ENCODE assay signal across 11 cellular contexts in the genomic region with DNA sequence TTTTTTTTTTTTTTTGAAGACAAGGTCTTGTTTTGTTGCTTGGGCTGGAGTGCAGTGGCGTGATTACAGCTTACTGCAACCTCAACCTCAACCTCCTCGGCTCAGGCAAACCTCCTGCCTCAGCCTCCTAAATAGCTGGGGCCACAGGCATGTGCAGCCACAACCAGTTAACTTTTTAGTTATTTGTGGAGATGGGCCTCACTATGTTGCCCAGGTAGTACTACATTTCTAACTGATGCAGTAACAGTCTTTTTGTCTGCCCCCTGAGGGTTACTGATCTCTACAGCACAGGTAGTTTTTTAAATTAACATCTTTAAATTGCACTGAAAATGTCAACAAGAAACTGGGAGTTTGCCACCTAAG. TPM values are rescaled to one million over a fixed set of nuclear protein-coding genes. Genes with fewer than 3 reads are reported as not detected.
DNase-seq lines count a peak whose midpoint lies in the region; ATAC-seq lines count a peak whose summit lies in the region.
"Had no signal": no experiment of that assay in that cellular context is flagged by ENCODE, and none has a peak within 500 bp of the region (broad histone marks: within the 10 kb centered on the region; RNA-seq: fewer than 3 reads in every experiment).

No MANE protein-coding gene starts in this region.

- ATAC-seq in stimulated activated naive CD8-positive, alpha-beta T cell treated with anti-CD3 and anti-CD28 coated beads, Interleukin-15, Interleukin-2, amounts not matched to agents 100 U/mL and 50 U/mL, for 24 hours, result no peak
- no peak for ATAC-seq in stimulated activated naive CD8-positive, alpha-beta T cell treated with anti-CD3 and anti-CD28 coated beads, Interleukin-15, amount 100 ng/mL, for 72 hours
- ATAC-seq in HG03135 (IDR thresholded peaks at IDR 0.05; ENCODE audit: unreplicated experiment) (no peak), HG02852 (IDR thresholded peaks at IDR 0.05; ENCODE audit: unreplicated experiment) (no peak), GM21367 (IDR thresholded peaks at IDR 0.05; ENCODE audit: unreplicated experiment) (no peak)

- H3K27ac Mint-ChIP-seq in stimulated activated naive CD8-positive, alpha-beta T cell treated with anti-CD3 and anti-CD28 coated beads, Interleukin-15, amount 100 ng/mL, for 72 hours, result no peak overlapping the region
- peak overlapping the region in 5 of 6 donors; percentile 28 to 68 (median 49) for H3K27ac Mint-ChIP-seq in immature natural killer cell

- H3K4me1 Mint-ChIP-seq in stimulated activated naive CD8-positive, alpha-beta T cell treated with anti-CD3 and anti-CD28 coated beads, Interleukin-15, amount 100 ng/mL, for 72 hours, result peaks cover 87% of the 10 kb centered on the region
- peaks cover 50 to 65% of the 10 kb centered on the region in 2 donors for H3K4me1 Mint-ChIP-seq in immature natural killer cell

- peaks cover 19 to 34% (median 22%) of the 10 kb centered on the region in 3 donors for H3K36me3 Mint-ChIP-seq in immature natural killer cell

- DNase-seq in stimulated activated naive CD8-positive, alpha-beta T cell treated with anti-CD3 and anti-CD28 coated beads, Interleukin-15, Interleukin-2, amounts not matched to agents 100 U/mL and 50 U/mL, for 24 hours, result peak; percentile 32
- no peak for DNase-seq in stimulated activated naive CD8-positive, alpha-beta T cell treated with anti-CD3 and anti-CD28 coated beads, Interleukin-15, amount 100 ng/mL, for 72 hours
- DNase-seq in SK-N-MC (ENCODE audit: low read depth, low spot score) (no peak), immature natural killer cell (no peak), NOMO-1 treated with dmso at 0.1 percent for 144 hours (lab: John Stamatoyannopoulos, UW; ENCODE audit: unreplicated experiment) (no peak)
- DNase-seq: activated CD4-positive, alpha-beta T cell treated with anti-CD3 and anti-CD28 coated beads for 4 hours; retina; stimulated activated CD4-positive, alpha-beta T cell treated with anti-CD3 and anti-CD28 coated beads, Interleukin-4, amount 100 ng/mL, for 4 hours had no signal

- H3K27me3 Mint-ChIP-seq in stimulated activated naive CD8-positive, alpha-beta T cell treated with anti-CD3 and anti-CD28 coated beads, Interleukin-15, amount 100 ng/mL, for 72 hours, result no peaks in the 10 kb centered on the region
- H3K27me3 Mint-ChIP-seq in immature natural killer cell (ENCODE audit: low read depth in 3 of 3), result peaks cover 0 to 20% (median 6%) of the 10 kb centered on the region in 3 donors

- H3K36me3 ChIP-seq in SK-N-MC (ENCODE audit: insufficient read depth, low read length), result peaks cover 59% of the 10 kb centered on the region

- H3K4me3 Mint-ChIP-seq in stimulated activated naive CD8-positive, alpha-beta T cell treated with anti-CD3 and anti-CD28 coated beads, Interleukin-15, amount 100 ng/mL, for 72 hours, result no peak overlapping the region
- no peak overlapping the region for H3K4me3 Mint-ChIP-seq in immature natural killer cell

- no peaks in the 10 kb centered on the region for H3K9me3 Mint-ChIP-seq in stimulated activated naive CD8-positive, alpha-beta T cell treated with anti-CD3 and anti-CD28 coated beads, Interleukin-15, amount 100 ng/mL, for 72 hours
- H3K9me3 Mint-ChIP-seq in immature natural killer cell, result no peaks in the 10 kb centered on the region

- peak overlapping the region; percentile 93 for H3K27ac ChIP-seq in SK-N-MC

- no peak overlapping the region for H3K9ac ChIP-seq in SK-N-MC (ENCODE audit: insufficient read length)

- H3K4me3 ChIP-seq in SK-N-MC, result peak overlapping the region; percentile 54

- no peaks in the 10 kb centered on the region for H3K9me3 ChIP-seq in SK-N-MC (ENCODE audit: low read depth, low read length)

RNA-seq across cellular contexts. Expression of a gene that starts 3.4 kb away (rescaled TPM):
- polyA plus RNA-seq in immature natural killer cell, result 1 to 10 TPM in 2 of 3 donors, under 1 TPM in 1; 0.62 to 1.9 (median 1.8) TPM

RNA-seq across cellular contexts. Expression of a gene that starts 6.6 kb away (rescaled TPM):
- polyA plus RNA-seq in immature natural killer cell, result 1,000 to 10,000 TPM in 1 of 3 donors, 100 to 1,000 TPM in 2; 429 to 1,389 (median 854) TPM

Comparison
In these comparisons a context has a peak if more than half of its experiments do, and no peak if none do; other contexts are left out.
1. H3K27ac Mint-ChIP-seq: peak in immature natural killer cell (5 of 6); none in stimulated activated naive CD8-positive, alpha-beta T cell treated with anti-CD3 and anti-CD28 coated beads, Interleukin-15, amount 100 ng/mL, for 72 hours (0 of 2).